8 cellular contexts compared by ENCODE assay signal in genomic region chr9:132768932-132769894, GRCh38.
DNase-seq lines count a peak whose midpoint lies in the region; ATAC-seq, FAIRE-seq and TF ChIP-seq lines count a peak whose summit lies in the region.

No MANE protein-coding gene starts in this region.

- TF ChIP-seq EP300 in K562 (IDR thresholded peaks at IDR 0.05; ENCODE audit: low read length), result no peak

- H3K27ac ChIP-seq in K562 (ENCODE audit: extremely low read depth, low read depth, low read length), result no peak overlapping the region
- peak overlapping the region; percentile 49 for H3K27ac ChIP-seq in smooth muscle cell (ENCODE audit: low read depth)

- 17% methylated on average over 23 of the region's 25 CpGs for WGBS in K562 (ENCODE audit: insufficient coverage, low coverage, missing lambda C conversion rate)
- WGBS in smooth muscle cell (ENCODE audit: low lambda C conversion rate), result 4% methylated on average over 25 of the region's 25 CpGs

- peak overlapping the region; percentile 63 for H3K4me3 ChIP-seq in MG63
- peak overlapping the region; percentile 42 for H3K4me3 ChIP-seq in K562
- H3K4me3 ChIP-seq in iPS-18c (ENCODE audit: insufficient read depth, low read depth, low read length), result peak overlapping the region; percentile 79
- H3K4me3 ChIP-seq in smooth muscle cell, result peak overlapping the region; percentile 87

- H3K27me3 Mint-ChIP-seq in T-helper 2 cell treated with Interferon-gamma antibody and Interleukin-4, amounts not matched to agents 5 μg/mL and 100 μg/mL, for 36 hours (ENCODE audit: low read depth), result peaks cover 15% of the 10 kb centered on the region

- H3K4me1 ChIP-seq in K562 (replicated peaks in 1 of 2; ENCODE audit: control insufficient read depth in 2 of 2, insufficient read depth in 2 of 2, low read length in 2 of 2), result peaks cover 4 to 19% of the 10 kb centered on the region in 2 experiments; a peak in 3 of 5 replicates
- H3K4me1 ChIP-seq in smooth muscle cell (ENCODE audit: low read depth), result peaks cover 6% of the 10 kb centered on the region

- peak overlapping the region; percentile 99 for H3K4me3 Mint-ChIP-seq in T-helper 2 cell treated with Interferon-gamma antibody and Interleukin-4, amounts not matched to agents 5 μg/mL and 100 μg/mL, for 36 hours

- H3K9ac ChIP-seq in K562 (ENCODE audit: insufficient read depth in 1 of 2, low read depth in 2 of 2, low read length in 2 of 2) (peak overlapping the region; percentile 19 to 58; a peak in 1 of 4 replicates), smooth muscle cell (ENCODE audit: low read depth) (peak overlapping the region; percentile 76)

- H4K20me1 ChIP-seq in K562 (replicated peaks; ENCODE audit: control insufficient read depth, insufficient read depth, low read length), result no peaks in the 10 kb centered on the region
- no peaks in the 10 kb centered on the region for H4K20me1 ChIP-seq in smooth muscle cell (ENCODE audit: low read depth)

- BruUV-seq in K562 (replicated peaks; lab: Mats Ljungman, UMichigan), result no TSS peak

- peaks cover 12% of the 10 kb centered on the region for H3K9me3 Mint-ChIP-seq in T-helper 2 cell treated with Interferon-gamma antibody and Interleukin-4, amounts not matched to agents 5 μg/mL and 100 μg/mL, for 36 hours

- intact Hi-C loops in K562 (cut with micrococcal nuclease), result no loop called here

- no peaks in the 10 kb centered on the region for H3K27me3 ChIP-seq in MG63
- peaks cover 2 to 3% of the 10 kb centered on the region in 2 experiments; a peak in 1 of 5 replicates for H3K27me3 ChIP-seq in K562 (ENCODE audit: control insufficient read depth in 2 of 2, insufficient read depth in 2 of 2, low read length in 2 of 2)
- H3K27me3 ChIP-seq in smooth muscle cell (ENCODE audit: low read depth), result no peaks in the 10 kb centered on the region

- ATAC-seq in GM21360 (IDR thresholded peaks at IDR 0.05; ENCODE audit: unreplicated experiment) (peak; percentile 57), K562 (peak; percentile 84), HG02571 (IDR thresholded peaks at IDR 0.05; ENCODE audit: unreplicated experiment) (no peak)

- H3K9me3 ChIP-seq in MG63, result 0 out of 2 replicates have a peak, but pooled peaks cover 2% of the 10 kb centered on the region
- H3K9me3 ChIP-seq in K562 (replicated peaks; ENCODE audit: control insufficient read depth, insufficient read depth, low read depth, low read length), result 0 out of 2 replicates have a peak, but pooled peaks cover 3% of the 10 kb centered on the region
- no peaks in the 10 kb centered on the region for H3K9me3 ChIP-seq in iPS-18c (ENCODE audit: control insufficient read depth, insufficient read depth, low read length)
- H3K9me3 ChIP-seq in smooth muscle cell (replicated peaks; ENCODE audit: low read depth), result no peaks in the 10 kb centered on the region

- H2AFZ ChIP-seq in K562 (ENCODE audit: low read depth, low read length), result peak overlapping the region; percentile 92
- H2AFZ ChIP-seq in smooth muscle cell (ENCODE audit: low read depth), result peak overlapping the region; percentile 92

- no peaks in the 10 kb centered on the region for H3K9me1 ChIP-seq in K562 (ENCODE audit: control insufficient read depth, insufficient read depth, low read length)

- H3K4me1 Mint-ChIP-seq in T-helper 2 cell treated with Interferon-gamma antibody and Interleukin-4, amounts not matched to agents 5 μg/mL and 100 μg/mL, for 36 hours (ENCODE audit: low read depth), result peaks cover 23% of the 10 kb centered on the region

- FAIRE-seq in D721Med (lab: Jason Lieb, UNC) (no peak), K562 (lab: Jason Lieb, UNC) (no peak)

- H3K36me3 Mint-ChIP-seq in T-helper 2 cell treated with Interferon-gamma antibody and Interleukin-4, amounts not matched to agents 5 μg/mL and 100 μg/mL, for 36 hours (ENCODE audit: low read depth), result peaks cover 15% of the 10 kb centered on the region

- no peak for TF ChIP-seq POLR2A in K562 (conservative IDR thresholded peaks at IDR 0.05)

- H3F3A ChIP-seq in smooth muscle cell (ENCODE audit: low read depth), result no peaks in the 10 kb centered on the region

- TF ChIP-seq CTCF in D721Med (IDR thresholded peaks at IDR 0.05; ENCODE audit: insufficient read depth, missing control alignments) (peak; percentile 5), K562 (IDR thresholded peaks at IDR 0.05 in 2 of 3, conservative IDR thresholded peaks at IDR 0.05 in 1 of 3; ENCODE audit: insufficient read depth in 2 of 3, low read depth in 1 of 3, low read length in 3 of 3) (peak in 2 of 3 experiments; percentile 23 to 29; a peak in 2 of 6 replicates), smooth muscle cell (IDR thresholded peaks at IDR 0.05; ENCODE audit: borderline replicate concordance, insufficient read depth, poor library complexity, severe bottlenecking) (peak; percentile 45)

- peak overlapping the region; percentile 99 for H3K27ac Mint-ChIP-seq in T-helper 2 cell treated with Interferon-gamma antibody and Interleukin-4, amounts not matched to agents 5 μg/mL and 100 μg/mL, for 36 hours

- no peak for TF ChIP-seq RAD21 in K562 (CRISPR knock-in tag; conservative IDR thresholded peaks at IDR 0.05 in 1 of 2, IDR thresholded peaks at IDR 0.05 in 1 of 2)

- CTCF ChIA-PET in K562 (lab: Yijun Ruan, JAX; ENCODE audit: low intra/inter-chr PET ratio), result interaction anchor here (1.2 kb wide), 1 partner anchor 30 kb away, joined by 4 read pairs; no protein-coding TSS in a partner anchor

- POLR2A ChIA-PET in K562 (lab: Yijun Ruan, JAX), result interaction anchor here (0.7 to 1.0 kb wide), 4 partner anchors 9 to 36 kb away, joined by 3 to 5 read pairs (median 4); no protein-coding TSS in a partner anchor

- no peaks in the 10 kb centered on the region for H3K79me2 ChIP-seq in K562 (ENCODE audit: control insufficient read depth, insufficient read depth, low read length)
- H3K79me2 ChIP-seq in smooth muscle cell (ENCODE audit: low read depth), result no peaks in the 10 kb centered on the region

- no peaks in the 10 kb centered on the region for H3K36me3 ChIP-seq in MG63
- no peaks in the 10 kb centered on the region for H3K36me3 ChIP-seq in K562 (ENCODE audit: control insufficient read depth, insufficient read depth, low read length)
- no peaks in the 10 kb centered on the region for H3K36me3 ChIP-seq in smooth muscle cell (ENCODE audit: low read depth)

- in situ Hi-C loops in K562 (cut with MboI), result no loop called here

- no peak for DNase-seq in D721Med (ENCODE audit: insufficient read length, low spot score)
- DNase-seq in MG63, result peak; percentile 58
- peak; percentile 34 for DNase-seq in T-helper 2 cell treated with Interferon-gamma antibody and Interleukin-4, amounts not matched to agents 5 μg/mL and 100 μg/mL, for 36 hours (ENCODE audit: low spot score)
- DNase-seq in K562 (ENCODE audit: extremely low read depth in 1 of 4, low spot score in 3 of 4), result peak; percentile 42 to 58 (median 52)
- DNase-seq in smooth muscle cell (lab: John Stamatoyannopoulos, UW; ENCODE audit: unreplicated experiment), result no peak

- H3K4me2 ChIP-seq in K562 (ENCODE audit: insufficient read depth, low read length) (peak overlapping the region; percentile 80), smooth muscle cell (peak overlapping the region; percentile 92)

TF ChIP-seq in K562, 482 proteins besides CTCF, POLR2A, EP300 and RAD21:
- TF ChIP-seq VEZF1 (CRISPR knock-in tag; IDR thresholded peaks at IDR 0.05), result peak; percentile 44; the same call in 1 of the 2 replicates
- TF ChIP-seq NRF1 (conservative IDR thresholded peaks at IDR 0.05 in 1 of 2, IDR thresholded peaks at IDR 0.05 in 1 of 2), result peak in 1 of 2 experiments; percentile 21; a peak in 1 of 4 replicates
- TF ChIP-seq RFX1 (IDR thresholded peaks at IDR 0.05), result peak; percentile 51
- no peak for TF ChIP-seq ZNF609 (CRISPR knock-in tag; IDR thresholded peaks at IDR 0.05; ENCODE audit: borderline replicate concordance)

Comparison
In these comparisons a context has a peak if more than half of its experiments do, and no peak if none do; other contexts are left out.
1. DNase-seq: peak in MG63 (single experiment), T-helper 2 cell treated with Interferon-gamma antibody and Interleukin-4, amounts not matched to agents 5 μg/mL and 100 μg/mL, for 36 hours (single experiment) and K562 (4 of 4); none in D721Med (single experiment) and smooth muscle cell (single experiment).
2. Peak in every context shown above with its lines, with median percentiles within 50 percentile points of each other: CTCF ChIP-seq and H3K4me3 ChIP-seq.